Comparison of ENCODE assay signal across 11 cellular contexts in genomic region chr22:35995772-35996171, GRCh38. TPM values are rescaled to one million over a fixed set of nuclear protein-coding genes. Genes with fewer than 3 reads are reported as not detected.
A peak's percentile ranks its signal among the peaks of the same experiment; 100 is the strongest.
DNase-seq lines count a peak whose midpoint lies in the region; ATAC-seq and TF ChIP-seq lines count a peak whose summit lies in the region.
"Had no signal": no experiment of that assay in that cellular context is flagged by ENCODE, and none has a peak within 500 bp of the region (broad histone marks: within the 10 kb centered on the region; RNA-seq: fewer than 3 reads in every experiment).

No MANE protein-coding gene starts in this region.

- dilution Hi-C loops in mammary epithelial cell (cut with HindIII; ENCODE audit: low sequenced_read_pairs), result no loop called here

- no peaks in the 10 kb centered on the region for H3K9me3 ChIP-seq in mammary epithelial cell (replicated peaks; ENCODE audit: insufficient read depth, low read length)
- H3K9me3 ChIP-seq in stomach smooth muscle (ENCODE audit: control insufficient read depth in 2 of 2, low read length in 2 of 2), result no peaks in the 10 kb centered on the region
- H3K9me3 ChIP-seq in WERI-Rb-1 (ENCODE audit: severe bottlenecking), result peaks cover 3% of the 10 kb centered on the region

- DNase-seq in HCEC 1CT (peak; percentile 98), mammary epithelial cell (peak; percentile 18), kidney tubule cell (ENCODE audit: low spot score) (peak; percentile 45), WERI-Rb-1 (no peak)
- DNase-seq in T-helper 2 cell treated with Interferon-gamma antibody and Interleukin-4, amounts not matched to agents 5 μg/mL and 100 μg/mL, for 36 hours (ENCODE audit: low spot score), result no peak
- DNase-seq: activated CD4-positive, alpha-beta T cell treated with anti-CD3 and anti-CD28 coated beads, Interleukin-2, amount 50 U/mL, for 1 hour; stimulated activated CD4-positive, alpha-beta T cell treated with anti-CD3 and anti-CD28 coated beads, Interleukin-2, amount 100 ng/mL, for 24 hours had no signal

- intact Hi-C loops in mammary epithelial cell (cut with micrococcal nuclease), result no loop called here

- WGBS in mammary epithelial cell (ENCODE audit: low coverage, missing lambda C conversion rate), result 53% methylated on average over 2 of the region's 2 CpGs

- H3K9ac ChIP-seq in mammary epithelial cell (ENCODE audit: insufficient read depth, low read length) (no peak overlapping the region), stomach smooth muscle (ENCODE audit: low read length in 2 of 2) (peak overlapping the region in 1 of 2 donors; percentile 6)

- H3K27ac Mint-ChIP-seq in T-helper 2 cell treated with Interferon-gamma antibody and Interleukin-4, amounts not matched to agents 5 μg/mL and 100 μg/mL, for 36 hours, result no peak overlapping the region

- in situ Hi-C loops in mammary epithelial cell (cut with MboI; ENCODE audit: low sequenced_read_pairs in 2 of 2), result no loop called here

- no peak overlapping the region for H2AFZ ChIP-seq in mammary epithelial cell (ENCODE audit: low read depth, low read length)

- H3K79me2 ChIP-seq in mammary epithelial cell (ENCODE audit: insufficient read depth, low read length), result peaks cover 70% of the 10 kb centered on the region

- TF ChIP-seq CTCF in mammary epithelial cell (conservative IDR thresholded peaks at IDR 0.05 in 1 of 2, IDR thresholded peaks at IDR 0.05 in 1 of 2; ENCODE audit: extremely low read depth in 1 of 2, insufficient read depth in 1 of 2, low read depth in 1 of 2, low read length in 2 of 2) (no peak), WERI-Rb-1 (IDR thresholded peaks at IDR 0.05; ENCODE audit: low read depth, low read length) (no peak)

- H3K4me1 Mint-ChIP-seq in T-helper 2 cell treated with Interferon-gamma antibody and Interleukin-4, amounts not matched to agents 5 μg/mL and 100 μg/mL, for 36 hours (ENCODE audit: low read depth), result no peaks in the 10 kb centered on the region

- ATAC-seq in HG03045 (IDR thresholded peaks at IDR 0.05; ENCODE audit: unreplicated experiment) (no peak), GM21529 (IDR thresholded peaks at IDR 0.05; ENCODE audit: unreplicated experiment) (no peak)
- ATAC-seq: esophagus mucosa had no signal

- no peak overlapping the region for H3K4me3 Mint-ChIP-seq in T-helper 2 cell treated with Interferon-gamma antibody and Interleukin-4, amounts not matched to agents 5 μg/mL and 100 μg/mL, for 36 hours

- H3K36me3 Mint-ChIP-seq in T-helper 2 cell treated with Interferon-gamma antibody and Interleukin-4, amounts not matched to agents 5 μg/mL and 100 μg/mL, for 36 hours (ENCODE audit: low read depth), result no peaks in the 10 kb centered on the region

- peaks cover 10% of the 10 kb centered on the region for H3K27me3 Mint-ChIP-seq in T-helper 2 cell treated with Interferon-gamma antibody and Interleukin-4, amounts not matched to agents 5 μg/mL and 100 μg/mL, for 36 hours (ENCODE audit: low read depth)

- no peaks in the 10 kb centered on the region for H4K20me1 ChIP-seq in mammary epithelial cell (ENCODE audit: insufficient read depth, low read length)

- H3K27ac ChIP-seq in mammary epithelial cell (ENCODE audit: insufficient read depth, low read depth, low read length) (no peak overlapping the region), stomach smooth muscle (ENCODE audit: low read length) (peak overlapping the region; percentile 63), WERI-Rb-1 (no peak overlapping the region)

- H3K4me2 ChIP-seq in mammary epithelial cell (ENCODE audit: insufficient read depth, low read depth, low read length), result no peak overlapping the region

- BruUV-seq in mammary epithelial cell (replicated peaks; lab: Mats Ljungman, UMichigan), result no TSS peak

- H3K36me3 ChIP-seq in mammary epithelial cell (ENCODE audit: insufficient read depth, low read length) (no peaks in the 10 kb centered on the region), stomach smooth muscle (ENCODE audit: control insufficient read depth in 2 of 2, insufficient read depth in 2 of 2, low read length in 2 of 2) (no peaks in the 10 kb centered on the region), WERI-Rb-1 (no peaks in the 10 kb centered on the region)

- no peak overlapping the region for H3K4me3 ChIP-seq in mammary epithelial cell (replicated peaks in 1 of 3; ENCODE audit: insufficient read depth in 1 of 3, low read depth in 2 of 3, low read length in 3 of 3)
- no peak overlapping the region for H3K4me3 ChIP-seq in stomach smooth muscle (ENCODE audit: low read length in 2 of 2)
- no peak overlapping the region for H3K4me3 ChIP-seq in WERI-Rb-1 (ENCODE audit: low read depth, low read length)

- H3K9me3 Mint-ChIP-seq in T-helper 2 cell treated with Interferon-gamma antibody and Interleukin-4, amounts not matched to agents 5 μg/mL and 100 μg/mL, for 36 hours, result no peaks in the 10 kb centered on the region

- H3K4me1 ChIP-seq in mammary epithelial cell (ENCODE audit: insufficient read depth, low read length) (no peaks in the 10 kb centered on the region), stomach smooth muscle (ENCODE audit: control insufficient read depth, insufficient read depth, low read length) (peaks cover 22% of the 10 kb centered on the region)

- CTCF ChIA-PET in mammary epithelial cell (lab: Charles Lee; ENCODE audit: low non-redundant PET), result interaction anchor here (0.7 kb wide), 1 partner anchor 10 kb away, joined by 3 read pairs; no protein-coding TSS in a partner anchor

- H3K27me3 ChIP-seq in mammary epithelial cell (ENCODE audit: insufficient read depth, low read length), result no peaks in the 10 kb centered on the region
- H3K27me3 ChIP-seq in stomach smooth muscle (ENCODE audit: control insufficient read depth in 1 of 2, insufficient read depth in 2 of 2, low read length in 2 of 2), result no peaks in the 10 kb centered on the region
- no peaks in the 10 kb centered on the region for H3K27me3 ChIP-seq in WERI-Rb-1 (ENCODE audit: insufficient read depth, low read depth, severe bottlenecking)

RNA-seq across cellular contexts. Expression of gene RBFOX2, which starts 32.9 kb away (rescaled TPM):
- 100 to 1,000 TPM; 126 to 137 TPM for total RNA-seq in mammary epithelial cell
- polyA plus RNA-seq in mammary epithelial cell, result 107 TPM
- 138 TPM for polyA minus RNA-seq in mammary epithelial cell

Comparison
In these comparisons a context has a peak if more than half of its experiments do, and no peak if none do; other contexts are left out.
1. DNase-seq: peak in HCEC 1CT (single experiment), mammary epithelial cell (single experiment) and kidney tubule cell (single experiment); none in T-helper 2 cell treated with Interferon-gamma antibody and Interleukin-4, amounts not matched to agents 5 μg/mL and 100 μg/mL, for 36 hours (single experiment) and WERI-Rb-1 (single experiment).